Comparison of ENCODE assay signal across 9 cellular contexts in the genomic region with DNA sequence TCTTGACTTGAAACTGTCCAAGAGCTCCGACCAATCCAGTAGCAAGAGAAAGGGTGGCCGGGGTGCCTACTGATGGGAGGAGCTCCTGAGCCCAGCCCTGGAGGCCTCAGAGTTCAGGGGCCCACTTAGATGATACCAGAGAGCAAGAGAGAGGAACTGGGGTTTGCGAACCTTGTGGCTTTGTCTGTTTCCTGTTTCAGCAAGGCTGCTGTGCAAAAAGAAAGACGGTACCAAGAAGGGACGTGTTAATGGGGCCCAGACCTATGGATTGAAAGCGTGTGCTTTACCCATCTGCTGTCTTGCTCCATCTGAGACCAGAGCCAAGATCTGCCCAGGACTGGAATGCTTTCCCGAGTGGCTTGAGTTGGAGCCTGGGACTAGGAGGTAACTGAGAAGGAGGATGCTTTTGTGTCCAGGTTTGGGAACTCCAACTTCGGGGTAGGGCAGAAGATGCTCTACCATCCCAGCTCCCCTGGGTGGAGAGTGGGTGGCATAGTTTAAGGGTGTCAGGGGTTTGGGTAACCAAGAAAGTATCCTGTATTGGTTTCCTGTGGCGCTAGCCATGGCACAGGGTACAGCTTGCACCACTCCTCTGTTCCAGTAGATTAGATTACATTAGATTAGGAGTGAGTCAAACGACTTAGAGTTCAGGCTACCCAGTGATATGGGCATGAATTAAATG. TPM values are rescaled to one million over a fixed set of nuclear protein-coding genes. Genes with fewer than 3 reads are reported as not detected.
DNase-seq lines count a peak whose midpoint lies in the region; ATAC-seq and TF ChIP-seq lines count a peak whose summit lies in the region.
"Had no signal": no experiment of that assay in that cellular context is flagged by ENCODE, and none has a peak within 500 bp of the region (broad histone marks: within the 10 kb centered on the region; RNA-seq: fewer than 3 reads in every experiment).

A gene with protein sequence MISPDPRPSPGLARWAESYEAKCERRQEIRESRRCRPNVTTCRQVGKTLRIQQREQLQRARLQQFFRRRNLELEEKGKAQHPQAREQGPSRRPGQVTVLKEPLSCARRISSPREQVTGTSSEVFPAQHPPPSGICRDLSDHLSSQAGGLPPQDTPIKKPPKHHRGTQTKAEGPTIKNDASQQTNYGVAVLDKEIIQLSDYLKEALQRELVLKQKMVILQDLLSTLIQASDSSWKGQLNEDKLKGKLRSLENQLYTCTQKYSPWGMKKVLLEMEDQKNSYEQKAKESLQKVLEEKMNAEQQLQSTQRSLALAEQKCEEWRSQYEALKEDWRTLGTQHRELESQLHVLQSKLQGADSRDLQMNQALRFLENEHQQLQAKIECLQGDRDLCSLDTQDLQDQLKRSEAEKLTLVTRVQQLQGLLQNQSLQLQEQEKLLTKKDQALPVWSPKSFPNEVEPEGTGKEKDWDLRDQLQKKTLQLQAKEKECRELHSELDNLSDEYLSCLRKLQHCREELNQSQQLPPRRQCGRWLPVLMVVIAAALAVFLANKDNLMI (plus strand): TSS at position 128 of the 682 bp plus-strand sequence. CDS start 3,987 bp downstream, outside the sequence.

- peak; percentile 77 for ATAC-seq in GM21825 (IDR thresholded peaks at IDR 0.05; ENCODE audit: unreplicated experiment)
- ATAC-seq in upper lobe of left lung (ENCODE audit: low FRiP score in 2 of 2): peak; percentile 76 to 80
- ATAC-seq in foreskin keratinocyte: no peak

- H3K9me3 Mint-ChIP-seq in activated T-cell treated with anti-CD3 and anti-CD28 coated beads, Interleukin-2, amount 50 U/mL, for 24 hours: no peaks in the 10 kb centered on the region
- H3K9me3 Mint-ChIP-seq in HFFc6: no peaks in the 10 kb centered on the region

- peak within 1 kb of the TSS; percentile 90 for H3K4me3 Mint-ChIP-seq in activated T-cell treated with anti-CD3 and anti-CD28 coated beads, Interleukin-2, amount 50 U/mL, for 24 hours
- no peak within 1 kb of the TSS for H3K4me3 Mint-ChIP-seq in HFFc6

- H3K27ac ChIP-seq in upper lobe of left lung: peak within 1 kb of the TSS; percentile 52 to 83 (median 78)
- no peak within 1 kb of the TSS for H3K27ac ChIP-seq in foreskin keratinocyte

- no peaks in the 10 kb centered on the region for H3K36me3 ChIP-seq in upper lobe of left lung

- DNase-seq in NOMO-1 (lab: John Stamatoyannopoulos, UW; ENCODE audit: unreplicated experiment in 2 of 2) (peak; percentile 90 to 97), midbrain (lab: John Stamatoyannopoulos, UW) (peak; percentile 22), upper lobe of left lung (peak in 1 of 2 donors; percentile 78), HFFc6 (no peak), foreskin keratinocyte (no peak)
- DNase-seq in activated T-cell treated with anti-CD3 and anti-CD28 coated beads, Interleukin-2, amount 50 U/mL, for 24 hours: peak; percentile 77

- TF ChIP-seq EP300 in upper lobe of left lung (IDR thresholded peaks at IDR 0.05): no peak

- peak within 1 kb of the TSS; percentile 95 for H3K27ac Mint-ChIP-seq in activated T-cell treated with anti-CD3 and anti-CD28 coated beads, Interleukin-2, amount 50 U/mL, for 24 hours
- H3K27ac Mint-ChIP-seq in HFFc6: no peak within 1 kb of the TSS; the same call in 1 of the 2 replicates

- TF ChIP-seq CTCF in GM12875 (IDR thresholded peaks at IDR 0.05; ENCODE audit: borderline replicate concordance, insufficient read depth, low read depth, low read length) (no peak), upper lobe of left lung (IDR thresholded peaks at IDR 0.05) (no peak), HFFc6 (IDR thresholded peaks at IDR 0.05) (no peak), foreskin keratinocyte (conservative IDR thresholded peaks at IDR 0.05) (no peak)

- H3K36me3 Mint-ChIP-seq in activated T-cell treated with anti-CD3 and anti-CD28 coated beads, Interleukin-2, amount 50 U/mL, for 24 hours (ENCODE audit: low read depth): peaks cover 52% of the 10 kb centered on the region
- no peaks in the 10 kb centered on the region; the same call in 1 of the 2 replicates for H3K36me3 Mint-ChIP-seq in HFFc6 (ENCODE audit: low read depth)

- no peaks in the 10 kb centered on the region for H3K9me3 ChIP-seq in upper lobe of left lung

- no peaks in the 10 kb centered on the region for H3K27me3 ChIP-seq in upper lobe of left lung
- H3K27me3 ChIP-seq in foreskin keratinocyte: no peaks in the 10 kb centered on the region

- TF ChIP-seq POLR2A in upper lobe of left lung (IDR thresholded peaks at IDR 0.05): no peak

- H3K27me3 Mint-ChIP-seq in activated T-cell treated with anti-CD3 and anti-CD28 coated beads, Interleukin-2, amount 50 U/mL, for 24 hours: no peaks in the 10 kb centered on the region
- no peaks in the 10 kb centered on the region; the same call in none of the 2 replicates for H3K27me3 Mint-ChIP-seq in HFFc6 (ENCODE audit: insufficient read depth)

- 53 to 65% methylated on average over 10 of the region's 10 CpGs for WGBS in upper lobe of left lung, 2 donors

- H3K4me3 ChIP-seq in GM12875 (ENCODE audit: low read depth, low read length) (peak within 1 kb of the TSS; percentile 73), upper lobe of left lung (peak within 1 kb of the TSS in 3 of 4 donors; percentile 21 to 38 (median 29))

- H3K4me1 ChIP-seq in upper lobe of left lung (peaks cover 0 to 4% (median 1%) of the 10 kb centered on the region in 4 donors), foreskin keratinocyte (no peaks in the 10 kb centered on the region)

- peaks cover 79% of the 10 kb centered on the region for H3K4me1 Mint-ChIP-seq in activated T-cell treated with anti-CD3 and anti-CD28 coated beads, Interleukin-2, amount 50 U/mL, for 24 hours (ENCODE audit: low read depth)
- H3K4me1 Mint-ChIP-seq in HFFc6 (ENCODE audit: low read depth): peaks cover 18% of the 10 kb centered on the region

RNA-seq across cellular contexts. Expression of the gene that starts here (rescaled TPM):
- total RNA-seq in upper lobe of left lung (10 to 100 TPM in 3 of 6 donors, 1 to 10 TPM in 3; 6.4 to 58.7 (median 10.8) TPM), foreskin keratinocyte (not detected in 2 replicates)
- total RNA-seq in HFFc6 (2021; fragmentation: NEBNext Ultra II Directional; extraction: Animal tissue kit (Norgen Biotek cat#: 25700)): under 1 TPM in 1 of 6 experiments, not detected in 5; 0.24 TPM
- 0.01 TPM in 1 of 2 replicates, not detected in the other for polyA plus RNA-seq in foreskin keratinocyte
- total RNA-seq: glomerular endothelial cell had no signal

Comparison
In these comparisons a context has a peak if more than half of its experiments do, and no peak if none do; other contexts are left out.
1. DNase-seq: peak in NOMO-1 (2 of 2), activated T-cell treated with anti-CD3 and anti-CD28 coated beads, Interleukin-2, amount 50 U/mL, for 24 hours (single experiment) and midbrain (single experiment); none in HFFc6 (single experiment) and foreskin keratinocyte (0 of 2).